15 cellular contexts compared by ENCODE assay signal in genomic region chr12:63976902-63977395, GRCh38.
DNase-seq lines count a peak whose midpoint lies in the region; ATAC-seq and TF ChIP-seq lines count a peak whose summit lies in the region.
"Had no signal": no experiment of that assay in that cellular context is flagged by ENCODE, and none has a peak within 500 bp of the region (broad histone marks: within the 10 kb centered on the region; RNA-seq: fewer than 3 reads in every experiment).

No MANE protein-coding gene starts in this region.

- in situ Hi-C loops in IMR-90 (cut with MboI; ENCODE audit: low sequenced_read_pairs): no loop called here

- TF ChIP-seq POLR2A in IMR-90 (IDR thresholded peaks at IDR 0.05; ENCODE audit: low read depth, low read length): no peak

- H3K27ac ChIP-seq in IMR-90 (ENCODE audit: insufficient read depth, low read length) (no peak overlapping the region), RWPE2 (ENCODE audit: poor library complexity, severe bottlenecking) (peak overlapping the region; percentile 63), neuronal stem cell (replicated peaks; ENCODE audit: low read length) (no peak overlapping the region)
- H3K27ac ChIP-seq: BLaER1 treated with 17β-estradiol and CSF1 and Interleukin-3, amounts not matched to agents 10 nM and 100 nM; HL-60 had no signal

- peaks cover 8% of the 10 kb centered on the region; the same call in 1 of the 2 replicates for H4K20me1 ChIP-seq in IMR-90 (ENCODE audit: insufficient read depth, low read length)
- H4K20me1 ChIP-seq: BLaER1 treated with 17β-estradiol and CSF1 and Interleukin-3, amounts not matched to agents 10 nM and 100 nM had no signal

- no peak for DNase-seq in IMR-90
- DNase-seq in RWPE2 (ENCODE audit: low spot score): no peak
- no peak for DNase-seq in left lobe of liver (ENCODE audit: low spot score)
- DNase-seq in Ammon's horn (ENCODE audit: low spot score): no peak
- DNase-seq in neuronal stem cell (ENCODE audit: low spot score): no peak
- DNase-seq: AML-193; CD4-positive, CD25-positive, alpha-beta regulatory T cell; DMS53; GF-D8; GM23248; KG1 had no signal

- H4K91ac ChIP-seq in IMR-90 (ENCODE audit: insufficient read depth, low read depth, low read length): no peak overlapping the region
- no peak overlapping the region for H4K91ac ChIP-seq in neuronal stem cell (ENCODE audit: low read depth, low read length, poor library complexity)

- no peak overlapping the region for H4K8ac ChIP-seq in IMR-90 (ENCODE audit: low read depth in 2 of 2, low read length in 2 of 2)
- H4K8ac ChIP-seq in neuronal stem cell (ENCODE audit: low read depth, low read length): no peak overlapping the region

- H3K4me1 Mint-ChIP-seq in activated T-helper 17 cell treated with anti-CD3 and anti-CD28 coated beads, Interleukin-2, amount 50 U/mL, for 72 hours: no peaks in the 10 kb centered on the region

- H2BK15ac ChIP-seq in IMR-90 (ENCODE audit: low read depth, low read length) (no peak overlapping the region), neuronal stem cell (ENCODE audit: low read length) (no peak overlapping the region)

- no peaks in the 10 kb centered on the region for H3K27me3 ChIP-seq in IMR-90 (ENCODE audit: control insufficient read depth, insufficient read depth, low read length)
- no peaks in the 10 kb centered on the region for H3K27me3 ChIP-seq in RWPE2 (ENCODE audit: insufficient read depth, poor library complexity, severe bottlenecking)
- H3K27me3 ChIP-seq in neuronal stem cell (ENCODE audit: control insufficient read depth in 3 of 3, insufficient read depth in 3 of 3, low read depth in 1 of 3, low read length in 3 of 3): no peaks in the 10 kb centered on the region
- H3K27me3 ChIP-seq: BLaER1 treated with 17β-estradiol and CSF1 and Interleukin-3, amounts not matched to agents 10 nM and 100 nM had no signal

- H3K36me3 Mint-ChIP-seq in activated T-helper 17 cell treated with anti-CD3 and anti-CD28 coated beads, Interleukin-2, amount 50 U/mL, for 72 hours (ENCODE audit: low read depth): no peaks in the 10 kb centered on the region
- H3K36me3 Mint-ChIP-seq: CD4-positive, CD25-positive, alpha-beta regulatory T cell had no signal

- H2BK120ac ChIP-seq in IMR-90 (ENCODE audit: low read depth, low read length) (no peak overlapping the region), neuronal stem cell (ENCODE audit: low read depth, low read length) (no peak overlapping the region)

- TF ChIP-seq RAD21 in IMR-90 (IDR thresholded peaks at IDR 0.05; ENCODE audit: low read length): no peak

- H4K5ac ChIP-seq in IMR-90 (ENCODE audit: low read depth, low read length): no peak overlapping the region

- BruUV-seq in IMR-90 (replicated peaks; lab: Mats Ljungman, UMichigan): no TSS peak

- dilution Hi-C loops in IMR-90 (cut with HindIII; ENCODE audit: low sequenced_read_pairs, unreplicated experiment): no loop called here

- no peak for ATAC-seq in IMR-90 (ENCODE audit: low read depth)
- no peak for ATAC-seq in RWPE2 (ENCODE audit: low read depth)
- ATAC-seq in left lobe of liver: peak; percentile 51
- ATAC-seq in GM21825 (IDR thresholded peaks at IDR 0.05; ENCODE audit: unreplicated experiment): no peak
- ATAC-seq in activated T-helper 17 cell treated with anti-CD3 and anti-CD28 coated beads, Interleukin-2, amount 50 U/mL, for 72 hours (replicated peaks): no peak

- POLR2A ChIA-PET in IMR-90 (lab: Charles Lee; ENCODE audit: unreplicated experiment): no interaction called here

- H2BK5ac ChIP-seq in IMR-90 (ENCODE audit: low read depth, low read length, poor library complexity, severe bottlenecking) (no peak overlapping the region), neuronal stem cell (ENCODE audit: low read length) (no peak overlapping the region)

- no peak overlapping the region for H3K56ac ChIP-seq in IMR-90 (ENCODE audit: extremely low read depth, insufficient read depth, low read length)

- peaks cover 5% of the 10 kb centered on the region for H3K4me1 ChIP-seq in IMR-90 (ENCODE audit: control insufficient read depth, insufficient read depth, low read length)
- H3K4me1 ChIP-seq in RWPE2 (ENCODE audit: insufficient read depth, poor library complexity, severe bottlenecking): peaks cover 39% of the 10 kb centered on the region
- no peaks in the 10 kb centered on the region for H3K4me1 ChIP-seq in neuronal stem cell (ENCODE audit: control insufficient read depth in 2 of 2, insufficient read depth in 1 of 2, low read depth in 1 of 2, low read length in 2 of 2)
- H3K4me1 ChIP-seq: BLaER1 treated with 17β-estradiol and CSF1 and Interleukin-3, amounts not matched to agents 10 nM and 100 nM had no signal

- H3K4ac ChIP-seq in IMR-90 (ENCODE audit: low read depth, low read length) (no peak overlapping the region), neuronal stem cell (ENCODE audit: low read length) (no peak overlapping the region)

- H3K9me3 Mint-ChIP-seq in activated T-helper 17 cell treated with anti-CD3 and anti-CD28 coated beads, Interleukin-2, amount 50 U/mL, for 72 hours: no peaks in the 10 kb centered on the region

- no peak overlapping the region for H3K14ac ChIP-seq in IMR-90 (replicated peaks; ENCODE audit: low read depth, low read length)
- no peak overlapping the region for H3K14ac ChIP-seq in neuronal stem cell (ENCODE audit: low read length)

- no peaks in the 10 kb centered on the region for H3K9me3 ChIP-seq in IMR-90 (ENCODE audit: control insufficient read depth, insufficient read depth, low read length)
- no peaks in the 10 kb centered on the region for H3K9me3 ChIP-seq in RWPE2 (ENCODE audit: severe bottlenecking)
- peaks cover 0 to 7% of the 10 kb centered on the region in 2 donors for H3K9me3 ChIP-seq in neuronal stem cell (replicated peaks in 1 of 2; ENCODE audit: control insufficient read depth in 2 of 2, insufficient read depth in 1 of 2, low read depth in 1 of 2, low read length in 2 of 2)
- H3K9me3 ChIP-seq: BLaER1 treated with 17β-estradiol and CSF1 and Interleukin-3, amounts not matched to agents 10 nM and 100 nM had no signal

- H2BK12ac ChIP-seq in neuronal stem cell (ENCODE audit: low read length): no peak overlapping the region

- H3K9ac ChIP-seq in IMR-90 (ENCODE audit: low read depth, low read length) (no peak overlapping the region), neuronal stem cell (ENCODE audit: low read depth, low read length, poor library complexity) (no peak overlapping the region)
- H3K9ac ChIP-seq: BLaER1 treated with 17β-estradiol and CSF1 and Interleukin-3, amounts not matched to agents 10 nM and 100 nM; GM23248 had no signal

- no peak overlapping the region for H2BK20ac ChIP-seq in IMR-90 (ENCODE audit: low read depth, low read length)

- H3K4me2 ChIP-seq in IMR-90 (ENCODE audit: low read depth, low read length) (no peak overlapping the region), neuronal stem cell (ENCODE audit: insufficient read depth, low read length, poor library complexity, severe bottlenecking) (no peak overlapping the region)
- H3K4me2 ChIP-seq: BLaER1 treated with 17β-estradiol and CSF1 and Interleukin-3, amounts not matched to agents 10 nM and 100 nM had no signal

- H2AK9ac ChIP-seq in IMR-90 (replicated peaks; ENCODE audit: low read depth, low read length, poor library complexity): no peak overlapping the region

- no peak overlapping the region for H3K18ac ChIP-seq in IMR-90 (ENCODE audit: low read depth, low read length)
- H3K18ac ChIP-seq in neuronal stem cell (ENCODE audit: low read length): no peak overlapping the region

- H3K79me1 ChIP-seq in IMR-90 (ENCODE audit: low read depth in 1 of 2, low read length in 2 of 2) (peaks cover 22 to 67% of the 10 kb centered on the region in 2 experiments), neuronal stem cell (ENCODE audit: low read depth, low read length) (no peaks in the 10 kb centered on the region)

- no peak overlapping the region for H2AK5ac ChIP-seq in IMR-90 (ENCODE audit: low read depth, low read length)
- H2AK5ac ChIP-seq in neuronal stem cell (ENCODE audit: low read depth, low read length): no peak overlapping the region

- H3K23ac ChIP-seq in IMR-90 (ENCODE audit: low read depth, low read length) (no peak overlapping the region), neuronal stem cell (ENCODE audit: low read depth, low read length, poor library complexity) (no peak overlapping the region)

- no peak for TF ChIP-seq CTCF in IMR-90 (conservative IDR thresholded peaks at IDR 0.05; ENCODE audit: low read depth, low read length)
- no peak for TF ChIP-seq CTCF in RWPE2 (IDR thresholded peaks at IDR 0.05; ENCODE audit: poor library complexity, severe bottlenecking)

- peaks cover 15% of the 10 kb centered on the region for H3K9me1 ChIP-seq in IMR-90 (ENCODE audit: insufficient read depth, low read length)

- peaks cover 4% of the 10 kb centered on the region for H3K27me3 Mint-ChIP-seq in activated T-helper 17 cell treated with anti-CD3 and anti-CD28 coated beads, Interleukin-2, amount 50 U/mL, for 72 hours
- H3K27me3 Mint-ChIP-seq: CD4-positive, CD25-positive, alpha-beta regulatory T cell had no signal

- H2AFZ ChIP-seq in IMR-90 (replicated peaks; ENCODE audit: low read length, poor library complexity) (no peak overlapping the region), neuronal stem cell (ENCODE audit: low read length) (no peak overlapping the region)
- H2AFZ ChIP-seq: GM23248 had no signal

- H3K36me3 ChIP-seq in IMR-90 (ENCODE audit: control insufficient read depth, insufficient read depth, low read length) (no peaks in the 10 kb centered on the region; the same call in 1 of the 2 replicates), RWPE2 (ENCODE audit: low read depth) (peaks cover 4% of the 10 kb centered on the region; the same call in 1 of the 2 replicates), neuronal stem cell (replicated peaks in 1 of 2; ENCODE audit: control insufficient read depth in 2 of 2, insufficient read depth in 2 of 2, low read length in 2 of 2) (peaks cover 0 to 4% of the 10 kb centered on the region in 2 donors)
- H3K36me3 ChIP-seq: BLaER1 treated with 17β-estradiol and CSF1 and Interleukin-3, amounts not matched to agents 10 nM and 100 nM had no signal

- H3K4me3 ChIP-seq in IMR-90 (ENCODE audit: insufficient read depth, low read depth, low read length) (no peak overlapping the region), RWPE2 (ENCODE audit: severe bottlenecking) (no peak overlapping the region), neuronal stem cell (ENCODE audit: low read length in 2 of 2) (no peak overlapping the region)
- H3K4me3 ChIP-seq: BLaER1 treated with 17β-estradiol and CSF1 and Interleukin-3, amounts not matched to agents 10 nM and 100 nM; GM23248 had no signal

- CTCF ChIA-PET in IMR-90 (lab: Yijun Ruan, JAX): interaction anchor here (0.6 to 0.8 kb wide), 2 partner anchors 11 to 116 kb away, joined by 5 to 6 read pairs; no protein-coding TSS in a partner anchor

- intact Hi-C loops in IMR-90 (cut with micrococcal nuclease): no loop called here

- no peak overlapping the region for H3K27ac Mint-ChIP-seq in activated T-helper 17 cell treated with anti-CD3 and anti-CD28 coated beads, Interleukin-2, amount 50 U/mL, for 72 hours
- H3K27ac Mint-ChIP-seq: CD4-positive, CD25-positive, alpha-beta regulatory T cell had no signal

- no peak overlapping the region for H3K4me3 Mint-ChIP-seq in activated T-helper 17 cell treated with anti-CD3 and anti-CD28 coated beads, Interleukin-2, amount 50 U/mL, for 72 hours
- H3K4me3 Mint-ChIP-seq: CD4-positive, CD25-positive, alpha-beta regulatory T cell had no signal

- WGBS in IMR-90 (ENCODE audit: extremely low coverage in 2 of 2, insufficient read length in 1 of 2), 2 experiments: no CpG with 5 or more reads among the region's 4 CpGs
- no CpG with 5 or more reads among the region's 4 CpGs for WGBS in neuronal stem cell (ENCODE audit: extremely low coverage in 2 of 2, insufficient read length in 2 of 2, insufficient replicate concordance in 1 of 2), 2 donors
